Comparison of ENCODE assay signal across 32 cellular contexts in the genomic region with DNA sequence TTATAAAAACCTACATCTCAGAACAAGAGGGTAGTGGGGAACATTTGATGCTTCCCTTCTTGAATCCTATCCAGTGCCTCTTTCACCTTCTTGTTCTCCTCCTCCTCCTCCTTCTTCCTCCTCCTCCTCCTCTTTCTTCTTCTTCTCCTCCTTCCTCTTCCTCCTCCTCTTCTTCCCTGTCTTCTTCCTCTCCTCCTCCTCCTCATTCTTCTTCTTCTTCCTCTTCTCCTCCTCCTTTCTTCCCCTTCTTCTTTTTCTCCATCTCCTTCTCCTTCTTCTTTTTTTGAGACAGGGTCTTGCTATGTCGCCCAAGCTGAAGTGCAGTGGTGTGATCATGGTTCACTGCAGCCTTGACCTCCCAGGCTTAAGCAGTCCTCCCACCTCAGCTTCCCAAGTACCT. TPM values are rescaled to one million over a fixed set of nuclear protein-coding genes. Genes with fewer than 3 reads are reported as not detected.
"Had no signal": no experiment of that assay in that cellular context is flagged by ENCODE, and none has a peak within 500 bp of the region (broad histone marks: within the 10 kb centered on the region; RNA-seq: fewer than 3 reads in every experiment).

No MANE protein-coding gene starts in this region.

- H3K4me3 ChIP-seq: MG63 had no signal

- H3K36me3 ChIP-seq: MG63 had no signal

- H3K9me3 ChIP-seq: MG63 had no signal

- DNase-seq: MG63, MM.1S, MV-4-11, NCI-H1048, NCI-H1092, NCI-H1105, NCI-H1105 treated with DMSO at 0.1 percent for 48 hours, NCI-H1417 treated with DMSO at 0.1 percent for 48 hours, NCI-H1436, NCI-H1436 treated with DMSO at 0.1 percent for 48 hours, NCI-H146, NCI-H1694, NCI-H1694 treated with DMSO at 0.1 percent for 48 hours, NCI-H187, NCI-H187 treated with DMSO at 0.1 percent for 48 hours, NCI-H1930, NCI-H2029, NCI-H2029 treated with DMSO at 0.1 percent for 48 hours, NCI-H2081, NCI-H2081 treated with DMSO at 0.1 percent for 48 hours, NCI-H2107, NCI-H2171, NCI-H2171 treated with DMSO at 0.1 percent for 48 hours, NCI-H2227 treated with DMSO at 0.1 percent for 48 hours, NCI-H226, NCI-H345, NCI-H446, NCI-H446 treated with DMSO at 0.1 percent for 48 hours, NCI-H524, NCI-H524 treated with DMSO at 0.1 percent for 48 hours, NCI-H526 had no signal

RNA-seq across cellular contexts. Expression of gene SLC35F3, which starts 31.9 kb away (rescaled TPM):
- total RNA-seq: LHCN-M2 had no signal
